ENCODE assay signal across 8 cellular contexts in the genomic region with DNA sequence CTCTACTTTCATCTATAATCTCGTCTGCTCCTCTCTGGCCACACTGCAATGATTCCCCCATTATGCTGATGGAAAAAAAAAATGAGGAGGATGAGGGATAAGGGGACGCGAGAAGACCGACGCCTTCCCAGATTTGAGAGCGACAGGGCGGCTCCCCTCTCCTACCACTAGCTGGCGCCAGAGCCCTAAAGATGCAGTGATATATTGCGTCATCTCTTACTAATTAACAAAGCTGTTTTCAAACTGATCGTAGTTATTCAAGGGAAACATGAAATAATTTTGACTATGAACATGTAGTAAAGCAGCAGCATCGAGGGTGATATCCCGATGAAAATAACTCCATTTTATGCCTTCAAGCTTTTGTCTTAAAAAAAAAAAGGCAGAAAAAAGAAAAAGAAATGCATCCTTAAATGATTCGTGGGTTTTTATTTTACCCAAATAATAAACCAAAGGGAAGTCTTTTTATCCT. TPM values are rescaled to one million over a fixed set of nuclear protein-coding genes. Genes with fewer than 3 reads are reported as not detected.
A peak's percentile ranks its signal among the peaks of the same experiment; 100 is the strongest.
DNase-seq lines count a peak whose midpoint lies in the region; ATAC-seq and TF ChIP-seq lines count a peak whose summit lies in the region.

No MANE protein-coding gene starts in this region.

- DNase-seq in NCI-H187 treated with DMSO at 0.1 percent for 48 hours (lab: John Stamatoyannopoulos, UW) = peak; percentile 1
- DNase-seq in T-helper 22 cell (ENCODE audit: low read depth) = peak; percentile 51
- peak; percentile 88 for DNase-seq in astrocyte of the hippocampus (ENCODE audit: low read depth, low spot score)
- DNase-seq in hippocampal formation (lab: John Stamatoyannopoulos, UW) = peak; percentile 83 to 97
- peak; percentile 94 for DNase-seq in sciatic nerve (ENCODE audit: low spot score)

- TF ChIP-seq CTCF in GM12801 (IDR thresholded peaks at IDR 0.05; ENCODE audit: extremely low read depth, insufficient read length) = peak; percentile 100

- peak; percentile 55 for ATAC-seq in HG02763 (IDR thresholded peaks at IDR 0.05; ENCODE audit: unreplicated experiment)
- ATAC-seq in sciatic nerve = peak; percentile 94
- ATAC-seq in HG03457 (IDR thresholded peaks at IDR 0.05; ENCODE audit: unreplicated experiment) = no peak

- intact Hi-C loops in sciatic nerve (cut with DNase I) = loop anchor here (5.0 to 10.0 kb wide), 2 partner anchors 100 to 168 kb away; a partner anchor contains a TSS

RNA-seq across cellular contexts. Expression of a gene that starts 48.0 kb away (rescaled TPM):
- 161 TPM for total RNA-seq in sciatic nerve

Comparison
In these comparisons a context has a peak if more than half of its experiments do, and no peak if none do; other contexts are left out.
1. DNase-seq: peak in every context shown above with its lines; median percentile 94 in sciatic nerve; 90 in hippocampal formation; 88 in astrocyte of the hippocampus; 51 in T-helper 22 cell; 1 in NCI-H187 treated with DMSO at 0.1 percent for 48 hours.